ENCODE assay signal across 8 cellular contexts in the genomic region with DNA sequence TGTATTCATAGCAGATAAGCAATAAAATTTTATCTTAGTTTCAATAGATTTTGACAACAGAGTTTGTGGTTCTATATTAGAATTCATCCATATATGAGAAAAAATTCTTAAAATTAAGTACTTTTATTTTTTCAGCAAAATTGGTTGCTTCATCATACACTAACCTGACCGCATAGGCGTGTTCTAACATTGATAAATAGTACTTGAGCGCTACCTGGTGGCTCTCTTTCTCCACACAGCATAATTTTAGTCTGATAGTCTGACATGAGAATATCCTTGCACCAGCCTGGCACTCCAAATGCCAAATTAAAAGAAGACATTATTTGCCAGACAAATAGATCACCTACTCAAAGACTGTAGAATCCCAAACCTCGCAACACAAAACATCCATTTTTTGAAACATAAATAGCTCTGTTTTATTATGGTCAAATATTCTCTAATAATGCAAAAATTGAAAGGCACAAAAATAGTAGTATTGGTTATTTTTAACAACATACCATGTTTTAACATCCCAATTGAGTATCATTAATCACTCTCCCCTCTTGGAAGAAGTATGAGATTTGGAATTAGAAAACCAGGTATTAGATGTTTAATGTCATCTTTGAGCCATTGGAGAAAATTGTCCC. TPM values are rescaled to one million over a fixed set of nuclear protein-coding genes. Genes with fewer than 3 reads are reported as not detected.
DNase-seq lines count a peak whose midpoint lies in the region; ATAC-seq, FAIRE-seq and TF ChIP-seq lines count a peak whose summit lies in the region.

No MANE protein-coding gene starts in this region.

- no peak overlapping the region for H3K27ac ChIP-seq in pancreas

- H3K4me3 ChIP-seq in pancreas, result no peak overlapping the region

- 4 to 7% methylated on average over 4 of the region's 4 CpGs for WGBS in pancreas, 2 donors

- ATAC-seq in GM21529 (IDR thresholded peaks at IDR 0.05; ENCODE audit: unreplicated experiment) (peak; percentile 91), pancreas (peak; percentile 89 to 97 (median 94)), HG02840 (IDR thresholded peaks at IDR 0.05; ENCODE audit: low FRiP score, unreplicated experiment) (no peak)

- H3K9me3 ChIP-seq in pancreas, result no peaks in the 10 kb centered on the region

- DNase-seq in DMS53 (lab: John Stamatoyannopoulos, UW), result peak; percentile 89
- peak; percentile 71 to 90 for DNase-seq in Kasumi-1 (lab: John Stamatoyannopoulos, UW)
- DNase-seq in RPMI8226, result peak; percentile 75
- DNase-seq in activated effector memory CD4-positive, alpha-beta T cell treated with Interleukin-2 at 50 U/mL for 16 hours, result peak; percentile 22
- DNase-seq in foreskin melanocyte, result peak; percentile 53
- DNase-seq in pancreas, result peak in 3 of 6 donors; percentile 23 to 77 (median 46)

- FAIRE-seq in pancreas (lab: Jason Lieb, UNC), result peak; percentile 93

- TF ChIP-seq CTCF in pancreas (IDR thresholded peaks at IDR 0.05), result peak in 3 of 4 donors; percentile 42 to 54 (median 49)

- intact Hi-C loops in pancreas (cut with DNase I), result loop anchor here in 2 of 3 donors (10.0 kb wide), 2 partner anchors 162 to 222 kb away; no protein-coding TSS in a partner anchor

- no peaks in the 10 kb centered on the region for H3K36me3 ChIP-seq in pancreas

- no peaks in the 10 kb centered on the region for H3K27me3 ChIP-seq in pancreas

- peaks cover 0 to 6% (median 0%) of the 10 kb centered on the region in 3 donors for H3K4me1 ChIP-seq in pancreas

RNA-seq across cellular contexts. Expression of a gene that starts 33.0 kb away (rescaled TPM):
- total RNA-seq in pancreas, result 1 to 10 TPM in 5 of 6 donors, under 1 TPM in 1; 0.88 to 3.6 (median 1.6) TPM
- under 1 TPM; 0.33 to 0.87 TPM for polyA plus RNA-seq in pancreas
